ENCODE assay signal across 1 cellular context in genomic region chr2:170530284-170530745, GRCh38.
TF ChIP-seq lines count a peak whose summit lies in the region.

No MANE protein-coding gene starts in this region.

TF ChIP-seq in WTC11, 78 proteins besides CTCF, POLR2A, EP300 and RAD21 (continued from another document):
- no peak for TF ChIP-seq E2F4 (CRISPR knock-in tag; IDR thresholded peaks at IDR 0.05; ENCODE audit: borderline replicate concordance, low read depth)
- no peak for TF ChIP-seq ARID4B (CRISPR knock-in tag; IDR thresholded peaks at IDR 0.05; ENCODE audit: borderline replicate concordance)
- TF ChIP-seq ZNF317 (CRISPR knock-in tag; IDR thresholded peaks at IDR 0.05; ENCODE audit: borderline replicate concordance, low read depth): no peak
- no peak for TF ChIP-seq ZNF121 (CRISPR knock-in tag; IDR thresholded peaks at IDR 0.05)
- TF ChIP-seq NR1H2 (CRISPR knock-in tag; IDR thresholded peaks at IDR 0.05): no peak
